29 cellular contexts compared by ENCODE assay signal in genomic region chr6:107928984-107929383, GRCh38.
"Had no signal": no experiment of that assay in that cellular context is flagged by ENCODE, and none has a peak within 500 bp of the region (broad histone marks: within the 10 kb centered on the region; RNA-seq: fewer than 3 reads in every experiment).

No MANE protein-coding gene starts in this region.

- DNase-seq: dermis blood vessel endothelial cell; effector memory CD4-positive, alpha-beta T cell; foreskin keratinocyte; heart left ventricle; kidney; mesenchymal stem cell; mucosa of descending colon; naive B cell; pancreas; right lobe of liver; small intestine; stimulated activated CD4-positive, alpha-beta T cell treated with anti-CD3 and anti-CD28 coated beads, Interleukin-15, amount 100 ng/mL, for 24 hours; stimulated activated CD4-positive, alpha-beta T cell treated with anti-CD3 and anti-CD28 coated beads, Interleukin-2, amount 100 ng/mL, for 48 hours; stimulated activated CD8-positive, alpha-beta memory T cell treated with anti-CD3 and anti-CD28 coated beads, Interleukin-4, amount 100 ng/mL, for 48 hours; stimulated activated naive CD4-positive, alpha-beta T cell; stimulated activated naive CD8-positive, alpha-beta T cell treated with anti-CD3 and anti-CD28 coated beads, Interleukin-15, amount 100 ng/mL, for 72 hours; thyroid gland; trophoblast cell had no signal

- H3K4me3 Mint-ChIP-seq: mesothelial cell of epicardium; naive B cell; natural killer cell treated with Interleukin-12 subunit alpha and Interleukin-12 subunit beta and Interleukin-15 and Interleukin-18, amount 100 ng/mL, for 72 hours; neural crest cell; stimulated activated naive CD8-positive, alpha-beta T cell treated with anti-CD3 and anti-CD28 coated beads, Interleukin-15, amount 100 ng/mL, for 72 hours had no signal

- H3K4me1 ChIP-seq: esophagus muscularis mucosa, foreskin keratinocyte, gastroesophageal sphincter, heart left ventricle, right lobe of liver, thyroid gland had no signal

- H3K4me3 ChIP-seq: esophagus muscularis mucosa, gastroesophageal sphincter, heart left ventricle, hepatocyte, lung, mucosa of descending colon, pancreas, right lobe of liver, thyroid gland, vagina had no signal

- FAIRE-seq: endothelial cell of umbilical vein, kidney had no signal

- H3K9me3 Mint-ChIP-seq: natural killer cell treated with Interleukin-12 subunit alpha and Interleukin-12 subunit beta and Interleukin-15 and Interleukin-18, amount 100 ng/mL, for 72 hours had no signal

- H3K4me1 Mint-ChIP-seq: neural crest cell had no signal

- H3K27ac Mint-ChIP-seq: mesothelial cell of epicardium; natural killer cell treated with Interleukin-12 subunit alpha and Interleukin-12 subunit beta and Interleukin-15 and Interleukin-18, amount 100 ng/mL, for 72 hours; stimulated activated naive CD8-positive, alpha-beta T cell treated with anti-CD3 and anti-CD28 coated beads, Interleukin-15, amount 100 ng/mL, for 72 hours had no signal

- H3K9me3 ChIP-seq: esophagus muscularis mucosa, gastroesophageal sphincter, neutrophil, pancreas, right lobe of liver, thyroid gland, vagina had no signal

- H3K4me2 ChIP-seq: hepatocyte had no signal

- H3K27me3 ChIP-seq: esophagus muscularis mucosa, foreskin keratinocyte, gastroesophageal sphincter, heart left ventricle, hepatocyte, neutrophil, pancreas, right lobe of liver, thyroid gland, vagina had no signal

- H3K27ac ChIP-seq: esophagus muscularis mucosa, foreskin keratinocyte, gastroesophageal sphincter, heart left ventricle, hepatocyte, neutrophil, pancreas, right lobe of liver, thyroid gland, vagina had no signal

- H2AFZ ChIP-seq: hepatocyte had no signal

- H3K36me3 ChIP-seq: pancreas, thyroid gland, vagina had no signal

- ATAC-seq: foreskin keratinocyte; gastroesophageal sphincter; heart left ventricle; left lobe of liver; mucosa of descending colon; natural killer cell treated with Interleukin-12 subunit alpha and Interleukin-12 subunit beta and Interleukin-15 and Interleukin-18, amount 100 ng/mL, for 72 hours; pancreas; right lobe of liver; stimulated activated naive CD8-positive, alpha-beta T cell treated with anti-CD3 and anti-CD28 coated beads, Interleukin-15, amount 100 ng/mL, for 72 hours had no signal

- H3K27me3 Mint-ChIP-seq: naive B cell; natural killer cell treated with Interleukin-12 subunit alpha and Interleukin-12 subunit beta and Interleukin-15 and Interleukin-18, amount 100 ng/mL, for 72 hours; stimulated activated naive CD8-positive, alpha-beta T cell treated with anti-CD3 and anti-CD28 coated beads, Interleukin-15, amount 100 ng/mL, for 72 hours had no signal
